1 cellular context compared by ENCODE assay signal in the genomic region with DNA sequence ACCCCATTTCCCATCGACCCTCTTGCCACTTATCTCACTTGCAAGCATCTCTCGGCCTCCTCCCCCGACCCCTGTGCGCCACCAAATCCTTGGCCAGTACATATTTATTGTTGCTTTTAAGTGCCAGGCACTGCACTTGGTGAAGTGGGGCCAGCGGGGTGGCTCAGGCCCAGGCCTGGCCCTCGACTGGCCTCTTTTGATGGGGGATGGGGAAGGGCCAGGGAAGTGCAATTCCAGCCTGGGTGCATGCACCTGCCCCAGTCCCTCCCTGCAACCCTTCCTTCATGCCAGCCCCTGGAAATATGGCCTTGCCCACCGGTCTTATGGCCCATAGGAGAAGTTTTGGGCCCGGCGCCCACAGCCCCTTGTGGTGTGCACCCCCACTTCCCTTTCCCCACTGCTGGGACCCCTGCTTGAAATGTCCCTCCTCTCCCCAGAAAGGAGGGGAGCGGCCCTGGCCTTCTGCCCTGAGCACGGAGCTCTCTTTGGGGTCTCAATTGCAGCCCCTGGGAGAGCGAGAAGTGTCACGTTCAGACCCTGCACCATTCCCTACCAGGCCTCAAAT.
TF ChIP-seq lines count a peak whose summit lies in the region.

No MANE protein-coding gene starts in this region.

TF ChIP-seq in H1, 55 proteins besides CTCF, POLR2A, EP300 and RAD21:
- TF ChIP-seq SUZ12 (IDR thresholded peaks at IDR 0.05; ENCODE audit: low read length) (no peak), EZH2 (IDR thresholded peaks at IDR 0.05; ENCODE audit: low read depth, low read length, severe bottlenecking) (no peak), SP4 (IDR thresholded peaks at IDR 0.05; ENCODE audit: low read length) (no peak), CBX8 (IDR thresholded peaks at IDR 0.05; ENCODE audit: borderline replicate concordance, low read depth, low read length) (no peak), KDM1A (IDR thresholded peaks at IDR 0.05; ENCODE audit: borderline replicate concordance, low read length) (no peak), JUND (IDR thresholded peaks at IDR 0.05; ENCODE audit: low read length) (no peak), RFX5 (IDR thresholded peaks at IDR 0.05; ENCODE audit: borderline replicate concordance, low read depth, low read length) (no peak), RBBP5 (IDR thresholded peaks at IDR 0.05; ENCODE audit: borderline replicate concordance, low read depth, low read length) (no peak), CREB1 (IDR thresholded peaks at IDR 0.05) (no peak), CEBPB (IDR thresholded peaks at IDR 0.05; ENCODE audit: low read depth, low read length) (no peak), TEAD4 (IDR thresholded peaks at IDR 0.05; ENCODE audit: low read depth, low read length) (no peak), SIN3A (conservative IDR thresholded peaks at IDR 0.05 in 1 of 2, IDR thresholded peaks at IDR 0.05 in 1 of 2; ENCODE audit: low read depth in 1 of 2, low read length in 2 of 2) (no peak), MAFK (IDR thresholded peaks at IDR 0.05; ENCODE audit: low read depth, low read length) (no peak), HDAC6 (IDR thresholded peaks at IDR 0.05; ENCODE audit: low read depth, low read length) (no peak), NRF1 (IDR thresholded peaks at IDR 0.05; ENCODE audit: low read depth, low read length) (no peak), FOSL1 (IDR thresholded peaks at IDR 0.05; ENCODE audit: insufficient read depth, low read depth, low read length) (no peak), GABPA (IDR thresholded peaks at IDR 0.05; ENCODE audit: borderline replicate concordance, insufficient read depth, low read length) (no peak), TBP (IDR thresholded peaks at IDR 0.05; ENCODE audit: low read depth, low read length) (no peak), HDAC2 (IDR thresholded peaks at IDR 0.05; ENCODE audit: borderline replicate concordance in 1 of 2, low read depth in 2 of 2, low read length in 2 of 2) (no peak)
- TF ChIP-seq, protein P1, sequence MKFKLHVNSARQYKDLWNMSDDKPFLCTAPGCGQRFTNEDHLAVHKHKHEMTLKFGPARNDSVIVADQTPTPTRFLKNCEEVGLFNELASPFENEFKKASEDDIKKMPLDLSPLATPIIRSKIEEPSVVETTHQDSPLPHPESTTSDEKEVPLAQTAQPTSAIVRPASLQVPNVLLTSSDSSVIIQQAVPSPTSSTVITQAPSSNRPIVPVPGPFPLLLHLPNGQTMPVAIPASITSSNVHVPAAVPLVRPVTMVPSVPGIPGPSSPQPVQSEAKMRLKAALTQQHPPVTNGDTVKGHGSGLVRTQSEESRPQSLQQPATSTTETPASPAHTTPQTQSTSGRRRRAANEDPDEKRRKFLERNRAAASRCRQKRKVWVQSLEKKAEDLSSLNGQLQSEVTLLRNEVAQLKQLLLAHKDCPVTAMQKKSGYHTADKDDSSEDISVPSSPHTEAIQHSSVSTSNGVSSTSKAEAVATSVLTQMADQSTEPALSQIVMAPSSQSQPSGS (IDR thresholded peaks at IDR 0.05; ENCODE audit: low read length) = no peak
